In the genomic region with DNA sequence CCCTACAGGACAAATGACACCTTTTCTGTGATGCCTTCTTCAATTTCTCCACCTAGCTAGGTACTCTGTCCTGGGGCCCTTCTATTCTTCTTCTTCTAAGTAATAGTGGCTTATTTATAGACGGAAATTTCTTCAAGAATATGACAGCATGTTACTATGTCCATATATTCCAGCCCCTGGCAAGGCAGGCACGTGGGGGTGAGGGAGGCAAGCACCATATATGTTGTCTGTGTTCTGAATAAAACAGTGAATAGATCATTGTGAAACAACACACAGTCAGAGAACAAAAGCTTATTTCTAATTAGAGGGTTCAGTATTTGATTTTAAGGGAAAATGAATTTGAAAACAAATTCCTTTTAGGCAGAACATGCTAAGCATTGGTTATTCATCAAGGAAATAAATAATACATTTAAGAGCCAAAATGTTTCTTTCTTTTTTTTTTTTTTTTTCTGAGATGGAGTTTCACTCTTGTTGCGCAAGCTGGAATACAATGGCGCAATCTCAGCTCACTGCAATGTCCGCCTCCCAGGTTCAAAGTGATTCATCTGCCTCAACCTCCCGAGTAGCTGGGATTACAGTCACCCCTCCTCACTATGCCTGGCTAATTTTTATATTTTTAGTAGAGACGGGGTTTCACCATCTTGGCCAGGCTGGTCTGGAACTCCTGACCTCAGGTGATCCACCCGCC, we compare ENCODE assay signal across 1 cellular context.
TF ChIP-seq lines count a peak whose summit lies in the region.

No MANE protein-coding gene starts in this region.

TF ChIP-seq in HepG2, 621 proteins besides CTCF, POLR2A, EP300 and RAD21 (continued from another document):
- TF ChIP-seq ZNF766 (CRISPR knock-in tag; IDR thresholded peaks at IDR 0.05; ENCODE audit: borderline replicate concordance) = no peak
- no peak for TF ChIP-seq ZNF33B (CRISPR knock-in tag; IDR thresholded peaks at IDR 0.05)
- TF ChIP-seq REL (CRISPR knock-in tag; conservative IDR thresholded peaks at IDR 0.05) = no peak
- TF ChIP-seq ZNF296 (CRISPR knock-in tag; conservative IDR thresholded peaks at IDR 0.05) = no peak
- no peak for TF ChIP-seq AKAP8 (CRISPR knock-in tag; IDR thresholded peaks at IDR 0.05)
- TF ChIP-seq CEBPG (CRISPR knock-in tag; IDR thresholded peaks at IDR 0.05) = peak; percentile 87
- TF ChIP-seq, protein P1, sequence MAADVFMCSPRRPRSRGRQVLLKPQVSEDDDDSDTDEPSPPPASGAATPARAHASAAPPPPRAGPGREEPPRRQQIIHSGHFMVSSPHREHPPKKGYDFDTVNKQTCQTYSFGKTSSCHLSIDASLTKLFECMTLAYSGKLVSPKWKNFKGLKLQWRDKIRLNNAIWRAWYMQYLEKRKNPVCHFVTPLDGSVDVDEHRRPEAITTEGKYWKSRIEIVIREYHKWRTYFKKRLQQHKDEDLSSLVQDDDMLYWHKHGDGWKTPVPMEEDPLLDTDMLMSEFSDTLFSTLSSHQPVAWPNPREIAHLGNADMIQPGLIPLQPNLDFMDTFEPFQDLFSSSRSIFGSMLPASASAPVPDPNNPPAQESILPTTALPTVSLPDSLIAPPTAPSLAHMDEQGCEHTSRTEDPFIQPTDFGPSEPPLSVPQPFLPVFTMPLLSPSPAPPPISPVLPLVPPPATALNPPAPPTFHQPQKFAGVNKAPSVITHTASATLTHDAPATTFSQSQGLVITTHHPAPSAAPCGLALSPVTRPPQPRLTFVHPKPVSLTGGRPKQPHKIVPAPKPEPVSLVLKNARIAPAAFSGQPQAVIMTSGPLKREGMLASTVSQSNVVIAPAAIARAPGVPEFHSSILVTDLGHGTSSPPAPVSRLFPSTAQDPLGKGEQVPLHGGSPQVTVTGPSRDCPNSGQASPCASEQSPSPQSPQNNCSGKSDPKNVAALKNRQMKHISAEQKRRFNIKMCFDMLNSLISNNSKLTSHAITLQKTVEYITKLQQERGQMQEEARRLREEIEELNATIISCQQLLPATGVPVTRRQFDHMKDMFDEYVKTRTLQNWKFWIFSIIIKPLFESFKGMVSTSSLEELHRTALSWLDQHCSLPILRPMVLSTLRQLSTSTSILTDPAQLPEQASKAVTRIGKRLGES (CRISPR knock-in tag; IDR thresholded peaks at IDR 0.05; ENCODE audit: borderline replicate concordance) = no peak
- no peak for TF ChIP-seq NFYB (CRISPR knock-in tag; IDR thresholded peaks at IDR 0.05)
- no peak for TF ChIP-seq ZNF672 (CRISPR knock-in tag; IDR thresholded peaks at IDR 0.05)
- TF ChIP-seq, protein P2, sequence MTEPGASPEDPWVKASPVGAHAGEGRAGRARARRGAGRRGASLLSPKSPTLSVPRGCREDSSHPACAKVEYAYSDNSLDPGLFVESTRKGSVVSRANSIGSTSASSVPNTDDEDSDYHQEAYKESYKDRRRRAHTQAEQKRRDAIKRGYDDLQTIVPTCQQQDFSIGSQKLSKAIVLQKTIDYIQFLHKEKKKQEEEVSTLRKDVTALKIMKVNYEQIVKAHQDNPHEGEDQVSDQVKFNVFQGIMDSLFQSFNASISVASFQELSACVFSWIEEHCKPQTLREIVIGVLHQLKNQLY (CRISPR knock-in tag; IDR thresholded peaks at IDR 0.05) = no peak
- no peak for TF ChIP-seq ZMAT3 (CRISPR knock-in tag; conservative IDR thresholded peaks at IDR 0.05)
- no peak for TF ChIP-seq ZNF264 (CRISPR knock-in tag; IDR thresholded peaks at IDR 0.05)
- no peak for TF ChIP-seq KDM2A (CRISPR knock-in tag; IDR thresholded peaks at IDR 0.05; ENCODE audit: borderline replicate concordance, low read depth)
- TF ChIP-seq PPARG (CRISPR knock-in tag; conservative IDR thresholded peaks at IDR 0.05) = no peak
- TF ChIP-seq RBFOX2 (IDR thresholded peaks at IDR 0.05; ENCODE audit: low read depth, low read length) = 0 out of 2 replicates have a peak, but pooled peaks have one; percentile 11
- TF ChIP-seq SMC3 (IDR thresholded peaks at IDR 0.05; ENCODE audit: low read length) = peak; percentile 26; the same call in 1 of the 2 replicates
- no peak for TF ChIP-seq ARNTL (CRISPR knock-in tag; IDR thresholded peaks at IDR 0.05)
- TF ChIP-seq ZNF235 (CRISPR knock-in tag; IDR thresholded peaks at IDR 0.05; ENCODE audit: borderline replicate concordance) = no peak
- TF ChIP-seq, protein P3, sequence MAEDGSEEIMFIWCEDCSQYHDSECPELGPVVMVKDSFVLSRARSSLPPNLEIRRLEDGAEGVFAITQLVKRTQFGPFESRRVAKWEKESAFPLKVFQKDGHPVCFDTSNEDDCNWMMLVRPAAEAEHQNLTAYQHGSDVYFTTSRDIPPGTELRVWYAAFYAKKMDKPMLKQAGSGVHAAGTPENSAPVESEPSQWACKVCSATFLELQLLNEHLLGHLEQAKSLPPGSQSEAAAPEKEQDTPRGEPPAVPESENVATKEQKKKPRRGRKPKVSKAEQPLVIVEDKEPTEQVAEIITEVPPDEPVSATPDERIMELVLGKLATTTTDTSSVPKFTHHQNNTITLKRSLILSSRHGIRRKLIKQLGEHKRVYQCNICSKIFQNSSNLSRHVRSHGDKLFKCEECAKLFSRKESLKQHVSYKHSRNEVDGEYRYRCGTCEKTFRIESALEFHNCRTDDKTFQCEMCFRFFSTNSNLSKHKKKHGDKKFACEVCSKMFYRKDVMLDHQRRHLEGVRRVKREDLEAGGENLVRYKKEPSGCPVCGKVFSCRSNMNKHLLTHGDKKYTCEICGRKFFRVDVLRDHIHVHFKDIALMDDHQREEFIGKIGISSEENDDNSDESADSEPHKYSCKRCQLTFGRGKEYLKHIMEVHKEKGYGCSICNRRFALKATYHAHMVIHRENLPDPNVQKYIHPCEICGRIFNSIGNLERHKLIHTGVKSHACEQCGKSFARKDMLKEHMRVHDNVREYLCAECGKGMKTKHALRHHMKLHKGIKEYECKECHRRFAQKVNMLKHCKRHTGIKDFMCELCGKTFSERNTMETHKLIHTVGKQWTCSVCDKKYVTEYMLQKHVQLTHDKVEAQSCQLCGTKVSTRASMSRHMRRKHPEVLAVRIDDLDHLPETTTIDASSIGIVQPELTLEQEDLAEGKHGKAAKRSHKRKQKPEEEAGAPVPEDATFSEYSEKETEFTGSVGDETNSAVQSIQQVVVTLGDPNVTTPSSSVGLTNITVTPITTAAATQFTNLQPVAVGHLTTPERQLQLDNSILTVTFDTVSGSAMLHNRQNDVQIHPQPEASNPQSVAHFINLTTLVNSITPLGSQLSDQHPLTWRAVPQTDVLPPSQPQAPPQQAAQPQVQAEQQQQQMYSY (CRISPR knock-in tag; IDR thresholded peaks at IDR 0.05) = no peak
- TF ChIP-seq POLR2AphosphoS2 (IDR thresholded peaks at IDR 0.05; ENCODE audit: low read depth, low read length) = no peak
- TF ChIP-seq, protein P4, sequence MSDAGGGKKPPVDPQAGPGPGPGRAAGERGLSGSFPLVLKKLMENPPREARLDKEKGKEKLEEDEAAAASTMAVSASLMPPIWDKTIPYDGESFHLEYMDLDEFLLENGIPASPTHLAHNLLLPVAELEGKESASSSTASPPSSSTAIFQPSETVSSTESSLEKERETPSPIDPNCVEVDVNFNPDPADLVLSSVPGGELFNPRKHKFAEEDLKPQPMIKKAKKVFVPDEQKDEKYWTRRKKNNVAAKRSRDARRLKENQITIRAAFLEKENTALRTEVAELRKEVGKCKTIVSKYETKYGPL (CRISPR knock-in tag; IDR thresholded peaks at IDR 0.05) = no peak
- peak; percentile 96 for TF ChIP-seq CEBPB (IDR thresholded peaks at IDR 0.05; ENCODE audit: borderline replicate concordance, low read depth, low read length)
- TF ChIP-seq, protein P5, sequence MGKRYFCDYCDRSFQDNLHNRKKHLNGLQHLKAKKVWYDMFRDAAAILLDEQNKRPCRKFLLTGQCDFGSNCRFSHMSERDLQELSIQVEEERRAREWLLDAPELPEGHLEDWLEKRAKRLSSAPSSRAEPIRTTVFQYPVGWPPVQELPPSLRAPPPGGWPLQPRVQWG (CRISPR knock-in tag; IDR thresholded peaks at IDR 0.05; ENCODE audit: borderline replicate concordance, low read depth) = no peak
- TF ChIP-seq ADNP (CRISPR knock-in tag; IDR thresholded peaks at IDR 0.05) = no peak
- TF ChIP-seq CENPX (CRISPR knock-in tag; IDR thresholded peaks at IDR 0.05) = no peak
- TF ChIP-seq FOSL1 (CRISPR knock-in tag; IDR thresholded peaks at IDR 0.05; ENCODE audit: borderline replicate concordance) = no peak
- TF ChIP-seq FOSL2 (CRISPR knock-in tag; IDR thresholded peaks at IDR 0.05) = peak; percentile 69
- TF ChIP-seq, protein P6, sequence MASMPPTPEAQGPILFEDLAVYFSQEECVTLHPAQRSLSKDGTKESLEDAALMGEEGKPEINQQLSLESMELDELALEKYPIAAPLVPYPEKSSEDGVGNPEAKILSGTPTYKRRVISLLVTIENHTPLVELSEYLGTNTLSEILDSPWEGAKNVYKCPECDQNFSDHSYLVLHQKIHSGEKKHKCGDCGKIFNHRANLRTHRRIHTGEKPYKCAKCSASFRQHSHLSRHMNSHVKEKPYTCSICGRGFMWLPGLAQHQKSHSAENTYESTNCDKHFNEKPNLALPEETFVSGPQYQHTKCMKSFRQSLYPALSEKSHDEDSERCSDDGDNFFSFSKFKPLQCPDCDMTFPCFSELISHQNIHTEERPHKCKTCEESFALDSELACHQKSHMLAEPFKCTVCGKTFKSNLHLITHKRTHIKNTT (CRISPR knock-in tag; IDR thresholded peaks at IDR 0.05) = no peak
- TF ChIP-seq SIN3A (IDR thresholded peaks at IDR 0.05; ENCODE audit: borderline replicate concordance, low read depth, low read length) = no peak
- TF ChIP-seq NCOA1 (CRISPR knock-in tag; IDR thresholded peaks at IDR 0.05) = no peak
- TF ChIP-seq MEF2D (CRISPR knock-in tag; IDR thresholded peaks at IDR 0.05) = no peak
- TF ChIP-seq ZSCAN20 (CRISPR knock-in tag; IDR thresholded peaks at IDR 0.05; ENCODE audit: borderline replicate concordance) = no peak
- TF ChIP-seq YEATS4 (CRISPR knock-in tag; IDR thresholded peaks at IDR 0.05; ENCODE audit: borderline replicate concordance) = no peak
- TF ChIP-seq, protein P7, sequence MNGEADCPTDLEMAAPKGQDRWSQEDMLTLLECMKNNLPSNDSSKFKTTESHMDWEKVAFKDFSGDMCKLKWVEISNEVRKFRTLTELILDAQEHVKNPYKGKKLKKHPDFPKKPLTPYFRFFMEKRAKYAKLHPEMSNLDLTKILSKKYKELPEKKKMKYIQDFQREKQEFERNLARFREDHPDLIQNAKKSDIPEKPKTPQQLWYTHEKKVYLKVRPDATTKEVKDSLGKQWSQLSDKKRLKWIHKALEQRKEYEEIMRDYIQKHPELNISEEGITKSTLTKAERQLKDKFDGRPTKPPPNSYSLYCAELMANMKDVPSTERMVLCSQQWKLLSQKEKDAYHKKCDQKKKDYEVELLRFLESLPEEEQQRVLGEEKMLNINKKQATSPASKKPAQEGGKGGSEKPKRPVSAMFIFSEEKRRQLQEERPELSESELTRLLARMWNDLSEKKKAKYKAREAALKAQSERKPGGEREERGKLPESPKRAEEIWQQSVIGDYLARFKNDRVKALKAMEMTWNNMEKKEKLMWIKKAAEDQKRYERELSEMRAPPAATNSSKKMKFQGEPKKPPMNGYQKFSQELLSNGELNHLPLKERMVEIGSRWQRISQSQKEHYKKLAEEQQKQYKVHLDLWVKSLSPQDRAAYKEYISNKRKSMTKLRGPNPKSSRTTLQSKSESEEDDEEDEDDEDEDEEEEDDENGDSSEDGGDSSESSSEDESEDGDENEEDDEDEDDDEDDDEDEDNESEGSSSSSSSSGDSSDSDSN (CRISPR knock-in tag; IDR thresholded peaks at IDR 0.05) = no peak
- TF ChIP-seq SALL1 (CRISPR knock-in tag; IDR thresholded peaks at IDR 0.05) = no peak
- TF ChIP-seq, protein P8, sequence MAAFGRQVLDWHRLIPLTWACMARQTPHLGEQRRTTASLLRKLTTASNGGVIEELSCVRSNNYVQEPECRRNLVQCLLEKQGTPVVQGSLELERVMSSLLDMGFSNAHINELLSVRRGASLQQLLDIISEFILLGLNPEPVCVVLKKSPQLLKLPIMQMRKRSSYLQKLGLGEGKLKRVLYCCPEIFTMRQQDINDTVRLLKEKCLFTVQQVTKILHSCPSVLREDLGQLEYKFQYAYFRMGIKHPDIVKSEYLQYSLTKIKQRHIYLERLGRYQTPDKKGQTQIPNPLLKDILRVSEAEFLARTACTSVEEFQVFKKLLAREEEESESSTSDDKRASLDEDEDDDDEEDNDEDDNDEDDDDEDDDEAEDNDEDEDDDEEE (CRISPR knock-in tag; IDR thresholded peaks at IDR 0.05) = no peak
- TF ChIP-seq, protein P9, sequence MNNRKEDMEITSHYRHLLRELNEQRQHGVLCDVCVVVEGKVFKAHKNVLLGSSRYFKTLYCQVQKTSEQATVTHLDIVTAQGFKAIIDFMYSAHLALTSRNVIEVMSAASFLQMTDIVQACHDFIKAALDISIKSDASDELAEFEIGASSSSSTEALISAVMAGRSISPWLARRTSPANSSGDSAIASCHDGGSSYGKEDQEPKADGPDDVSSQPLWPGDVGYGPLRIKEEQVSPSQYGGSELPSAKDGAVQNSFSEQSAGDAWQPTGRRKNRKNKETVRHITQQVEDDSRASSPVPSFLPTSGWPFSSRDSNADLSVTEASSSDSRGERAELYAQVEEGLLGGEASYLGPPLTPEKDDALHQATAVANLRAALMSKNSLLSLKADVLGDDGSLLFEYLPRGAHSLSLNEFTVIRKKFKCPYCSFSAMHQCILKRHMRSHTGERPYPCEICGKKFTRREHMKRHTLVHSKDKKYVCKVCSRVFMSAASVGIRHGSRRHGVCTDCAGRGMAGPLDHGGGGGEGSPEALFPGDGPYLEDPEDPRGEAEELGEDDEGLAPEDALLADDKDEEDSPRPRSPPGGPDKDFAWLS (CRISPR knock-in tag; IDR thresholded peaks at IDR 0.05; ENCODE audit: borderline replicate concordance) = no peak
- TF ChIP-seq, protein P10, sequence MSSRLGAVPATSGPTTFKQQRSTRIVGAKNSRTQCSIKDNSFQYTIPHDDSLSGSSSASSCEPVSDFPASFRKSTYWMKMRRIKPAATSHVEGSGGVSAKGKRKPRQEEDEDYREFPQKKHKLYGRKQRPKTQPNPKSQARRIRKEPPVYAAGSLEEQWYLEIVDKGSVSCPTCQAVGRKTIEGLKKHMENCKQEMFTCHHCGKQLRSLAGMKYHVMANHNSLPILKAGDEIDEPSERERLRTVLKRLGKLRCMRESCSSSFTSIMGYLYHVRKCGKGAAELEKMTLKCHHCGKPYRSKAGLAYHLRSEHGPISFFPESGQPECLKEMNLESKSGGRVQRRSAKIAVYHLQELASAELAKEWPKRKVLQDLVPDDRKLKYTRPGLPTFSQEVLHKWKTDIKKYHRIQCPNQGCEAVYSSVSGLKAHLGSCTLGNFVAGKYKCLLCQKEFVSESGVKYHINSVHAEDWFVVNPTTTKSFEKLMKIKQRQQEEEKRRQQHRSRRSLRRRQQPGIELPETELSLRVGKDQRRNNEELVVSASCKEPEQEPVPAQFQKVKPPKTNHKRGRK (CRISPR knock-in tag; IDR thresholded peaks at IDR 0.05) = no peak
- TF ChIP-seq ZEB1 (IDR thresholded peaks at IDR 0.05; ENCODE audit: insufficient replicate concordance, low read depth) = no peak
- no peak for TF ChIP-seq NCOR1 (IDR thresholded peaks at IDR 0.05; ENCODE audit: borderline replicate concordance, low read length)
- TF ChIP-seq, protein P11, sequence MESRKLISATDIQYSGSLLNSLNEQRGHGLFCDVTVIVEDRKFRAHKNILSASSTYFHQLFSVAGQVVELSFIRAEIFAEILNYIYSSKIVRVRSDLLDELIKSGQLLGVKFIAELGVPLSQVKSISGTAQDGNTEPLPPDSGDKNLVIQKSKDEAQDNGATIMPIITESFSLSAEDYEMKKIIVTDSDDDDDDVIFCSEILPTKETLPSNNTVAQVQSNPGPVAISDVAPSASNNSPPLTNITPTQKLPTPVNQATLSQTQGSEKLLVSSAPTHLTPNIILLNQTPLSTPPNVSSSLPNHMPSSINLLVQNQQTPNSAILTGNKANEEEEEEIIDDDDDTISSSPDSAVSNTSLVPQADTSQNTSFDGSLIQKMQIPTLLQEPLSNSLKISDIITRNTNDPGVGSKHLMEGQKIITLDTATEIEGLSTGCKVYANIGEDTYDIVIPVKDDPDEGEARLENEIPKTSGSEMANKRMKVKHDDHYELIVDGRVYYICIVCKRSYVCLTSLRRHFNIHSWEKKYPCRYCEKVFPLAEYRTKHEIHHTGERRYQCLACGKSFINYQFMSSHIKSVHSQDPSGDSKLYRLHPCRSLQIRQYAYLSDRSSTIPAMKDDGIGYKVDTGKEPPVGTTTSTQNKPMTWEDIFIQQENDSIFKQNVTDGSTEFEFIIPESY (CRISPR knock-in tag; IDR thresholded peaks at IDR 0.05) = 0 out of 2 replicates have a peak, but pooled peaks have one; percentile 46
TF ChIP-seq in HepG2: peak in this region for 10.
